1 cellular context compared by ENCODE assay signal in the genomic region with DNA sequence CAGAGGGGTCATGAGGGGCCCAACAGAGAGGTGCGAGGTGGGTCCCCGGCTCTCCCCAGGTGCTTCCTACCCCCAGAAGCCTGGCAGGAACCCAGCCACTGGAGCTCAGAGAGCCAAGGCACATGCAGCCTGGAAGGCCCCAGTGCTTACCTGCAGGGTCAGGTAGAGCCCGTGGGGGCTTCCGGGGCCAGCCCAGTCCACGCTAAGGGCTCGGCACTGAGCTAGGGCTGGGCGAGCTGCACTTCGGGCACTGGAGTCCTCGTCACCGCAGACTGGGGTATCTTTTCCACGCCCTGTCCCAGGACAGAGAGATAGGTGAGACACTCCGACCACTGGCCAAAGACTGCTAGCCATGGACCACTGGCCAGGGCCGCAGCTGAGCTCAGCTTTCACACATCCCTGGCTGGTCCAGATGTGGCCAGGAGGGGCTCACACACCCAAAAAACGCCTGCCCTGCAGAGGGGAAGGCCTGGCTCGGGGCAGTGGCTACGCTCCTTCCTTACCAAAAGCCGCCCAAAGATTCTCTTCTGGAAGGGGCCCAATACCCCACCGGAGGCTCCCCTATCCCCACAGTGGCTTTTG.
TF ChIP-seq lines count a peak whose summit lies in the region.

No MANE protein-coding gene starts in this region.

TF ChIP-seq in HCT116, 20 proteins besides CTCF, POLR2A, EP300 and RAD21:
- TF ChIP-seq, protein P1, sequence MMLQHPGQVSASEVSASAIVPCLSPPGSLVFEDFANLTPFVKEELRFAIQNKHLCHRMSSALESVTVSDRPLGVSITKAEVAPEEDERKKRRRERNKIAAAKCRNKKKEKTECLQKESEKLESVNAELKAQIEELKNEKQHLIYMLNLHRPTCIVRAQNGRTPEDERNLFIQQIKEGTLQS (IDR thresholded peaks at IDR 0.05): no peak
- TF ChIP-seq YY1 (IDR thresholded peaks at IDR 0.05; ENCODE audit: extremely low read depth, insufficient replicate concordance, low read depth, low read length) (no peak), FOSL1 (IDR thresholded peaks at IDR 0.05; ENCODE audit: low read depth) (no peak), SP1 (IDR thresholded peaks at IDR 0.05; ENCODE audit: low read depth) (no peak), EZH2phosphoT487 (IDR thresholded peaks at IDR 0.05; ENCODE audit: borderline replicate concordance) (no peak), SIN3A (IDR thresholded peaks at IDR 0.05; ENCODE audit: low read depth) (no peak), JUND (IDR thresholded peaks at IDR 0.05) (no peak), TCF7L2 (IDR thresholded peaks at IDR 0.05; ENCODE audit: borderline replicate concordance, extremely low read depth, insufficient read depth, insufficient read length) (no peak), CBX3 (IDR thresholded peaks at IDR 0.05; ENCODE audit: low read depth) (no peak), ELF1 (IDR thresholded peaks at IDR 0.05; ENCODE audit: borderline replicate concordance, low read depth) (no peak), ZFX (IDR thresholded peaks at IDR 0.05) (no peak), ZNF274 (IDR thresholded peaks at IDR 0.05; ENCODE audit: low read depth, low read length) (no peak), EGR1 (IDR thresholded peaks at IDR 0.05; ENCODE audit: low read depth) (no peak), EZH2 (IDR thresholded peaks at IDR 0.05) (no peak)
- TF ChIP-seq, protein P2, sequence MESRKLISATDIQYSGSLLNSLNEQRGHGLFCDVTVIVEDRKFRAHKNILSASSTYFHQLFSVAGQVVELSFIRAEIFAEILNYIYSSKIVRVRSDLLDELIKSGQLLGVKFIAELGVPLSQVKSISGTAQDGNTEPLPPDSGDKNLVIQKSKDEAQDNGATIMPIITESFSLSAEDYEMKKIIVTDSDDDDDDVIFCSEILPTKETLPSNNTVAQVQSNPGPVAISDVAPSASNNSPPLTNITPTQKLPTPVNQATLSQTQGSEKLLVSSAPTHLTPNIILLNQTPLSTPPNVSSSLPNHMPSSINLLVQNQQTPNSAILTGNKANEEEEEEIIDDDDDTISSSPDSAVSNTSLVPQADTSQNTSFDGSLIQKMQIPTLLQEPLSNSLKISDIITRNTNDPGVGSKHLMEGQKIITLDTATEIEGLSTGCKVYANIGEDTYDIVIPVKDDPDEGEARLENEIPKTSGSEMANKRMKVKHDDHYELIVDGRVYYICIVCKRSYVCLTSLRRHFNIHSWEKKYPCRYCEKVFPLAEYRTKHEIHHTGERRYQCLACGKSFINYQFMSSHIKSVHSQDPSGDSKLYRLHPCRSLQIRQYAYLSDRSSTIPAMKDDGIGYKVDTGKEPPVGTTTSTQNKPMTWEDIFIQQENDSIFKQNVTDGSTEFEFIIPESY (IDR thresholded peaks at IDR 0.05; ENCODE audit: extremely low read depth, insufficient replicate concordance, low read length): no peak
- TF ChIP-seq, protein P3, sequence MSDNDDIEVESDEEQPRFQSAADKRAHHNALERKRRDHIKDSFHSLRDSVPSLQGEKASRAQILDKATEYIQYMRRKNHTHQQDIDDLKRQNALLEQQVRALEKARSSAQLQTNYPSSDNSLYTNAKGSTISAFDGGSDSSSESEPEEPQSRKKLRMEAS (IDR thresholded peaks at IDR 0.05): no peak
- TF ChIP-seq, protein P4, sequence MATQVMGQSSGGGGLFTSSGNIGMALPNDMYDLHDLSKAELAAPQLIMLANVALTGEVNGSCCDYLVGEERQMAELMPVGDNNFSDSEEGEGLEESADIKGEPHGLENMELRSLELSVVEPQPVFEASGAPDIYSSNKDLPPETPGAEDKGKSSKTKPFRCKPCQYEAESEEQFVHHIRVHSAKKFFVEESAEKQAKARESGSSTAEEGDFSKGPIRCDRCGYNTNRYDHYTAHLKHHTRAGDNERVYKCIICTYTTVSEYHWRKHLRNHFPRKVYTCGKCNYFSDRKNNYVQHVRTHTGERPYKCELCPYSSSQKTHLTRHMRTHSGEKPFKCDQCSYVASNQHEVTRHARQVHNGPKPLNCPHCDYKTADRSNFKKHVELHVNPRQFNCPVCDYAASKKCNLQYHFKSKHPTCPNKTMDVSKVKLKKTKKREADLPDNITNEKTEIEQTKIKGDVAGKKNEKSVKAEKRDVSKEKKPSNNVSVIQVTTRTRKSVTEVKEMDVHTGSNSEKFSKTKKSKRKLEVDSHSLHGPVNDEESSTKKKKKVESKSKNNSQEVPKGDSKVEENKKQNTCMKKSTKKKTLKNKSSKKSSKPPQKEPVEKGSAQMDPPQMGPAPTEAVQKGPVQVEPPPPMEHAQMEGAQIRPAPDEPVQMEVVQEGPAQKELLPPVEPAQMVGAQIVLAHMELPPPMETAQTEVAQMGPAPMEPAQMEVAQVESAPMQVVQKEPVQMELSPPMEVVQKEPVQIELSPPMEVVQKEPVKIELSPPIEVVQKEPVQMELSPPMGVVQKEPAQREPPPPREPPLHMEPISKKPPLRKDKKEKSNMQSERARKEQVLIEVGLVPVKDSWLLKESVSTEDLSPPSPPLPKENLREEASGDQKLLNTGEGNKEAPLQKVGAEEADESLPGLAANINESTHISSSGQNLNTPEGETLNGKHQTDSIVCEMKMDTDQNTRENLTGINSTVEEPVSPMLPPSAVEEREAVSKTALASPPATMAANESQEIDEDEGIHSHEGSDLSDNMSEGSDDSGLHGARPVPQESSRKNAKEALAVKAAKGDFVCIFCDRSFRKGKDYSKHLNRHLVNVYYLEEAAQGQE (IDR thresholded peaks at IDR 0.05; ENCODE audit: low read depth): no peak
